8 cellular contexts compared by ENCODE assay signal in genomic region chr12:66087365-66087943, GRCh38. TPM values are rescaled to one million over a fixed set of nuclear protein-coding genes. Genes with fewer than 3 reads are reported as not detected.
DNase-seq lines count a peak whose midpoint lies in the region; ATAC-seq, FAIRE-seq and TF ChIP-seq lines count a peak whose summit lies in the region.

No MANE protein-coding gene starts in this region.

- no peak for FAIRE-seq in urothelium cell line (lab: Jason Lieb, UNC)

- ATAC-seq in GM18499 (IDR thresholded peaks at IDR 0.05; ENCODE audit: insufficient read depth, unreplicated experiment) (peak; percentile 63), HG03280 (IDR thresholded peaks at IDR 0.05; ENCODE audit: unreplicated experiment) (peak; percentile 77)

- peak; percentile 86 for TF ChIP-seq CTCF in fibroblast of pulmonary artery (IDR thresholded peaks at IDR 0.05; ENCODE audit: low read length, missing control alignments)

- H2BK12ac ChIP-seq in neuronal stem cell (ENCODE audit: low read length), result no peak overlapping the region

- no peak overlapping the region for H3K23ac ChIP-seq in neuronal stem cell (ENCODE audit: low read depth, low read length, poor library complexity)

- H4K91ac ChIP-seq in neuronal stem cell (ENCODE audit: low read depth, low read length, poor library complexity), result no peak overlapping the region

- no peak overlapping the region for H3K14ac ChIP-seq in neuronal stem cell (ENCODE audit: low read length)

- no peak overlapping the region for H2BK5ac ChIP-seq in neuronal stem cell (ENCODE audit: low read length)

- DNase-seq in AG08395 (ENCODE audit: low spot score), result peak; percentile 74
- DNase-seq in NCI-H69 (lab: John Stamatoyannopoulos, UW), result peak; percentile 30
- DNase-seq in activated T-cell treated with anti-CD3 and anti-CD28 coated beads for 1 hour (ENCODE audit: low read depth), result peak; percentile 26
- DNase-seq in fibroblast of pulmonary artery (ENCODE audit: low read depth), result peak; percentile 86
- DNase-seq in neuronal stem cell (ENCODE audit: low spot score), result peak; percentile 46
- DNase-seq in urothelium cell line (ENCODE audit: low spot score), result peak; percentile 59

- no peak overlapping the region for H2BK120ac ChIP-seq in neuronal stem cell (ENCODE audit: low read depth, low read length)

- H3K4me1 ChIP-seq in neuronal stem cell (ENCODE audit: control insufficient read depth in 2 of 2, insufficient read depth in 1 of 2, low read depth in 1 of 2, low read length in 2 of 2), result no peaks in the 10 kb centered on the region

- H3K27ac ChIP-seq in neuronal stem cell (replicated peaks; ENCODE audit: low read length), result no peak overlapping the region

- H3K27me3 ChIP-seq in neuronal stem cell (ENCODE audit: control insufficient read depth in 3 of 3, insufficient read depth in 3 of 3, low read depth in 1 of 3, low read length in 3 of 3), result no peaks in the 10 kb centered on the region

- H3K4me2 ChIP-seq in neuronal stem cell (ENCODE audit: insufficient read depth, low read length, poor library complexity, severe bottlenecking), result no peak overlapping the region

- no peak overlapping the region for H2AK5ac ChIP-seq in neuronal stem cell (ENCODE audit: low read depth, low read length)

- H3K18ac ChIP-seq in neuronal stem cell (ENCODE audit: low read length), result no peak overlapping the region

- no peak overlapping the region for H3K4ac ChIP-seq in neuronal stem cell (ENCODE audit: low read length)

- no peak overlapping the region for H2BK15ac ChIP-seq in neuronal stem cell (ENCODE audit: low read length)

- H3K36me3 ChIP-seq in neuronal stem cell (replicated peaks in 1 of 2; ENCODE audit: control insufficient read depth in 2 of 2, insufficient read depth in 2 of 2, low read length in 2 of 2), result no peaks in the 10 kb centered on the region

- H4K8ac ChIP-seq in neuronal stem cell (ENCODE audit: low read depth, low read length), result no peak overlapping the region

- WGBS in neuronal stem cell (ENCODE audit: extremely low coverage in 2 of 2, insufficient read length in 2 of 2, insufficient replicate concordance in 1 of 2), 2 donors, result no CpG with 5 or more reads among the region's 10 CpGs

- H3K4me3 ChIP-seq in fibroblast of pulmonary artery (replicated peaks; ENCODE audit: low read depth, low read length) (no peak overlapping the region), neuronal stem cell (ENCODE audit: low read length in 2 of 2) (no peak overlapping the region)

- H3K79me1 ChIP-seq in neuronal stem cell (ENCODE audit: low read depth, low read length), result no peaks in the 10 kb centered on the region

- no peak overlapping the region for H3K9ac ChIP-seq in neuronal stem cell (ENCODE audit: low read depth, low read length, poor library complexity)

- H2AFZ ChIP-seq in neuronal stem cell (ENCODE audit: low read length), result no peak overlapping the region

- peaks cover 0 to 7% of the 10 kb centered on the region in 2 donors for H3K9me3 ChIP-seq in neuronal stem cell (replicated peaks in 1 of 2; ENCODE audit: control insufficient read depth in 2 of 2, insufficient read depth in 1 of 2, low read depth in 1 of 2, low read length in 2 of 2)

RNA-seq across cellular contexts. Expression of gene LLPH, which starts 43.1 kb away (rescaled TPM):
- 19.7 TPM for polyA plus RNA-seq in neuronal stem cell (2013, experiment 1 of 2)
- polyA plus RNA-seq in neuronal stem cell (2013, experiment 2 of 2), result 21.1 TPM

Comparison
In these comparisons a context has a peak if more than half of its experiments do, and no peak if none do; other contexts are left out.
1. DNase-seq: peak in every context shown above with its lines; median percentile 86 in fibroblast of pulmonary artery; 74 in AG08395; 59 in urothelium cell line; 46 in neuronal stem cell; 30 in NCI-H69; 26 in activated T-cell treated with anti-CD3 and anti-CD28 coated beads for 1 hour.